Comparison of ENCODE assay signal across 11 cellular contexts in the genomic region with DNA sequence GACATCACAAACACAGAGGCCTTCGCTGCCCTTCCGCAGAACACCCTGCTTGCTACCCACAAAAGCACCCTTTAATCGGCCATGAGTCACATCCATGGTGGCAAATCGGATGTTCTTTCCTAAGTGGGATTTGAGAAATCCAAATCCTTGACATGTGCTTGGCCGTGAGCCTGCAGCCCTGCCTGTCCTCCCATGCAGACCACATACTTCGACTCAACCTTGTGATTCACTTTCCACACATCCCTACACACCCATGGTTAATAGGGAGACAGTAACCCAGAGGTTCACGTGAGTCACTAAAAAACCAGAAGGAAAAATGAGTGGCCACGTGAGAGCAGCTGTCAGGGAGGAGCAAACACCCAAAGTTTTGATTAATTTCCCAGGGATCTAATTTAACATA. TPM values are rescaled to one million over a fixed set of nuclear protein-coding genes. Genes with fewer than 3 reads are reported as not detected.
DNase-seq lines count a peak whose midpoint lies in the region; ATAC-seq and TF ChIP-seq lines count a peak whose summit lies in the region.
"Had no signal": no experiment of that assay in that cellular context is flagged by ENCODE, and none has a peak within 500 bp of the region (broad histone marks: within the 10 kb centered on the region; RNA-seq: fewer than 3 reads in every experiment).

No MANE protein-coding gene starts in this region.

- WGBS in gastroesophageal sphincter (ENCODE audit: low coverage in 1 of 2), 2 donors = 47 to 63% methylated on average over 2 to 7 of the region's 8 CpGs

- H3K27ac ChIP-seq in gastroesophageal sphincter = no peak overlapping the region
- H3K27ac ChIP-seq: esophagus muscularis mucosa had no signal

- no peak for TF ChIP-seq EP300 in gastroesophageal sphincter (IDR thresholded peaks at IDR 0.05)

- no peaks in the 10 kb centered on the region for H3K9me3 ChIP-seq in gastroesophageal sphincter
- H3K9me3 ChIP-seq: esophagus muscularis mucosa had no signal

- TF ChIP-seq CTCF in HFF-Myc (IDR thresholded peaks at IDR 0.05; ENCODE audit: low read depth, low read length, missing control alignments) (no peak), gastroesophageal sphincter (IDR thresholded peaks at IDR 0.05) (no peak)

- ATAC-seq in gastroesophageal sphincter (peak; percentile 44), GM21515 (IDR thresholded peaks at IDR 0.05; ENCODE audit: unreplicated experiment) (no peak)

- no peaks in the 10 kb centered on the region for H3K27me3 ChIP-seq in gastroesophageal sphincter
- H3K27me3 ChIP-seq: esophagus muscularis mucosa had no signal

- TF ChIP-seq POLR2A in gastroesophageal sphincter (IDR thresholded peaks at IDR 0.05) = no peak

- no peak overlapping the region for H3K4me3 ChIP-seq in HFF-Myc (replicated peaks; ENCODE audit: low read depth, low read length)
- no peak overlapping the region for H3K4me3 ChIP-seq in gastroesophageal sphincter
- H3K4me3 ChIP-seq: esophagus muscularis mucosa had no signal

- no peaks in the 10 kb centered on the region for H3K4me1 ChIP-seq in gastroesophageal sphincter

- peak; percentile 86 for DNase-seq in HFF-Myc (ENCODE audit: extremely low read depth, low read depth)
- peak; percentile 99 for DNase-seq in amniotic epithelial cell (ENCODE audit: low read depth)
- DNase-seq in ureter (ENCODE audit: low spot score) = peak; percentile 10
- DNase-seq in medulla oblongata (ENCODE audit: extremely low spot score) = no peak
- DNase-seq in hippocampal formation (lab: John Stamatoyannopoulos, UW) = no peak
- DNase-seq: activated CD4-positive, alpha-beta T cell treated with anti-CD3 and anti-CD28 coated beads, Interleukin-2, amount 10 ng/mL, durations not matched to agents 7 days and 5 days; NCI-H2107; stimulated activated naive CD4-positive, alpha-beta T cell had no signal

- H3K36me3 ChIP-seq in gastroesophageal sphincter = peaks cover 0 to 18% of the 10 kb centered on the region in 2 donors

RNA-seq across cellular contexts. Expression of gene RAMACL, which starts 19.4 kb away (rescaled TPM):
- 1 to 10 TPM in 3 of 4 donors, under 1 TPM in 1; 0.27 to 2.5 (median 1.7) TPM for total RNA-seq in gastroesophageal sphincter
- total RNA-seq in ureter = 7.8 TPM

RNA-seq across cellular contexts. Expression of gene RPS6KA2, which starts 59.9 kb away (rescaled TPM):
- total RNA-seq in gastroesophageal sphincter (100 to 1,000 TPM in 1 of 4 donors, 10 to 100 TPM in 3; 55.4 to 119 (median 76.4) TPM), ureter (85.3 TPM)

Comparison
In these comparisons a context has a peak if more than half of its experiments do, and no peak if none do; other contexts are left out.
1. DNase-seq: peak in HFF-Myc (single experiment), amniotic epithelial cell (single experiment) and ureter (single experiment); none in medulla oblongata (single experiment) and hippocampal formation (0 of 2).